Comparison of ENCODE assay signal across 9 cellular contexts in genomic region chr7:139505563-139505962, GRCh38. TPM values are rescaled to one million over a fixed set of nuclear protein-coding genes. Genes with fewer than 3 reads are reported as not detected.
A peak's percentile ranks its signal among the peaks of the same experiment; 100 is the strongest.
DNase-seq lines count a peak whose midpoint lies in the region; ATAC-seq and TF ChIP-seq lines count a peak whose summit lies in the region.
"Had no signal": no experiment of that assay in that cellular context is flagged by ENCODE, and none has a peak within 500 bp of the region (broad histone marks: within the 10 kb centered on the region; RNA-seq: fewer than 3 reads in every experiment).

No MANE protein-coding gene starts in this region.

- H3K4me2 ChIP-seq in MM.1S (ENCODE audit: low read depth, low read length) = no peak overlapping the region

- no peaks in the 10 kb centered on the region for H3K4me1 ChIP-seq in cardiac muscle cell (ENCODE audit: low read depth)
- H3K4me1 ChIP-seq in MM.1S (ENCODE audit: low read length) = no peaks in the 10 kb centered on the region
- no peaks in the 10 kb centered on the region for H3K4me1 ChIP-seq in testis
- no peaks in the 10 kb centered on the region for H3K4me1 ChIP-seq in heart left ventricle

- no peak overlapping the region for H3K27ac ChIP-seq in cardiac muscle cell
- H3K27ac ChIP-seq in MM.1S (ENCODE audit: low read length) = no peak overlapping the region
- no peak overlapping the region for H3K27ac ChIP-seq in testis
- no peak overlapping the region for H3K27ac ChIP-seq in heart left ventricle

- TF ChIP-seq POLR2A in testis (IDR thresholded peaks at IDR 0.05) = no peak
- no peak for TF ChIP-seq POLR2A in heart left ventricle (IDR thresholded peaks at IDR 0.05)

- H3K79me2 ChIP-seq in MM.1S (ENCODE audit: low read length) = no peaks in the 10 kb centered on the region

- no peaks in the 10 kb centered on the region for H3F3A ChIP-seq in MM.1S (ENCODE audit: insufficient read depth, low read length)

- ATAC-seq in left ventricle myocardium superior (no peak), GM18519 (IDR thresholded peaks at IDR 0.05; ENCODE audit: low FRiP score, unreplicated experiment) (no peak), sciatic nerve (no peak), heart left ventricle (no peak)

- H4K20me1 ChIP-seq in MM.1S (ENCODE audit: insufficient read depth, low read length) = no peaks in the 10 kb centered on the region

- no peak overlapping the region for H3K4me3 ChIP-seq in cardiac muscle cell
- H3K4me3 ChIP-seq in MM.1S (ENCODE audit: low read length) = no peak overlapping the region
- H3K4me3 ChIP-seq in choroid plexus epithelial cell (ENCODE audit: low read depth, low read length) = no peak overlapping the region
- H3K4me3 ChIP-seq in testis = no peak overlapping the region
- H3K4me3 ChIP-seq in heart left ventricle = no peak overlapping the region

- H3K36me3 ChIP-seq in cardiac muscle cell (no peaks in the 10 kb centered on the region), MM.1S (replicated peaks; ENCODE audit: insufficient read depth, low read length) (no peaks in the 10 kb centered on the region), testis (ENCODE audit: low read depth, missing control alignments) (no peaks in the 10 kb centered on the region), heart left ventricle (no peaks in the 10 kb centered on the region)

- H2AFZ ChIP-seq in MM.1S (ENCODE audit: low read length) = no peak overlapping the region

- H3K9me2 ChIP-seq in MM.1S (replicated peaks; ENCODE audit: insufficient read depth, low read length) = no peaks in the 10 kb centered on the region

- intact Hi-C loops in left ventricle myocardium superior (cut with micrococcal nuclease) = no loop called here
- intact Hi-C loops in testis (cut with DNase I; ENCODE audit: low total_unique reads) = no loop called here
- intact Hi-C loops in sciatic nerve (cut with DNase I) = loop anchor here (10.0 kb wide), 2 partner anchors 59 to 489 kb away; no protein-coding TSS in a partner anchor
- intact Hi-C loops in heart left ventricle (cut with DNase I) = loop anchor here in 6 of 10 donors (10.0 kb wide), 3 partner anchors 99 to 119 kb away; no protein-coding TSS in a partner anchor

- H3K9ac ChIP-seq in MM.1S (ENCODE audit: low read length) = no peak overlapping the region

- WGBS in testis, 2 donors = 75 to 79% methylated on average over 9 of the region's 9 CpGs
- WGBS in heart left ventricle, 4 donors = 66 to 76% (median 73%) methylated on average over 9 of the region's 9 CpGs

- peak; percentile 35 for TF ChIP-seq CTCF in cardiac muscle cell (IDR thresholded peaks at IDR 0.05; ENCODE audit: low read depth, low read length)
- peak; percentile 38 for TF ChIP-seq CTCF in MM.1S (IDR thresholded peaks at IDR 0.05; ENCODE audit: low read length)
- peak; percentile 53 for TF ChIP-seq CTCF in choroid plexus epithelial cell (conservative IDR thresholded peaks at IDR 0.05; ENCODE audit: low read depth, low read length)
- no peak for TF ChIP-seq CTCF in testis (IDR thresholded peaks at IDR 0.05)
- TF ChIP-seq CTCF in heart left ventricle (IDR thresholded peaks at IDR 0.05) = peak in 3 of 12 donors; percentile 8 to 19 (median 12)

- H3K27me3 ChIP-seq in cardiac muscle cell = no peaks in the 10 kb centered on the region
- H3K27me3 ChIP-seq in MM.1S (replicated peaks; ENCODE audit: insufficient read depth, low read length) = no peaks in the 10 kb centered on the region
- no peaks in the 10 kb centered on the region for H3K27me3 ChIP-seq in testis
- H3K27me3 ChIP-seq in heart left ventricle = peaks cover 0 to 4% (median 0%) of the 10 kb centered on the region in 9 donors

- DNase-seq in cardiac muscle cell (ENCODE audit: low read depth in 1 of 2, low spot score in 1 of 2) = peak; percentile 18 to 34
- DNase-seq in left ventricle myocardium superior = no peak
- no peak for DNase-seq in MM.1S
- DNase-seq in choroid plexus epithelial cell (ENCODE audit: low read depth) = no peak
- peak; percentile 35 for DNase-seq in testis
- DNase-seq in sciatic nerve (ENCODE audit: low spot score) = no peak
- DNase-seq in heart left ventricle = no peak
- DNase-seq: activated B cell treated with CpG ODN at 0.5 μM for 24 hours had no signal

- H3K9me3 ChIP-seq in cardiac muscle cell (ENCODE audit: low read depth) (no peaks in the 10 kb centered on the region), MM.1S (replicated peaks; ENCODE audit: insufficient read depth, low read length) (no peaks in the 10 kb centered on the region), testis (no peaks in the 10 kb centered on the region), heart left ventricle (no peaks in the 10 kb centered on the region)

RNA-seq across cellular contexts. Expression of gene CLEC2L, which starts 17.9 kb away (rescaled TPM):
- 0.18 and 0.27 TPM in 2 replicates for total RNA-seq in cardiac muscle cell
- 0.16 and 0.26 TPM in 2 replicates for polyA plus RNA-seq in cardiac muscle cell
- total RNA-seq in left ventricle myocardium superior = not detected
- under 1 TPM; 0.79 to 0.81 TPM for total RNA-seq in testis
- polyA plus RNA-seq in testis (ENCODE audit: insufficient read depth, low read depth, low replicate concordance) = 1.6 TPM
- not detected for total RNA-seq in sciatic nerve
- under 1 TPM in 2 of 9 donors, not detected in 7; 0.18 to 0.36 TPM for total RNA-seq in heart left ventricle
- not detected for polyA plus RNA-seq in heart left ventricle
- total RNA-seq: activated B cell treated with CpG ODN at 0.5 μM for 24 hours had no signal

RNA-seq across cellular contexts. Expression of gene KLRG2, which starts 22.1 kb away (rescaled TPM):
- 0.60 TPM in 1 of 2 replicates, not detected in the other for total RNA-seq in cardiac muscle cell
- polyA plus RNA-seq in cardiac muscle cell = not detected in 2 replicates
- total RNA-seq in left ventricle myocardium superior = not detected
- 1 to 10 TPM; 1.2 TPM for total RNA-seq in testis
- 0.32 TPM for polyA plus RNA-seq in testis (ENCODE audit: insufficient read depth, low read depth, low replicate concordance)
- total RNA-seq in sciatic nerve = 9.0 TPM
- not detected for total RNA-seq in heart left ventricle
- not detected for polyA plus RNA-seq in heart left ventricle
- total RNA-seq: activated B cell treated with CpG ODN at 0.5 μM for 24 hours had no signal

Comparison
In these comparisons a context has a peak if more than half of its experiments do, and no peak if none do; other contexts are left out.
1. DNase-seq: peak in cardiac muscle cell (2 of 2) and testis (single experiment); none in left ventricle myocardium superior (single experiment), MM.1S (single experiment), choroid plexus epithelial cell (single experiment), sciatic nerve (single experiment) and heart left ventricle (0 of 5).
2. intact Hi-C loops: an anchor here in sciatic nerve (10.0 kb wide) and heart left ventricle (10.0 kb wide); none called in left ventricle myocardium superior and testis.
3. CTCF ChIP-seq: peak in cardiac muscle cell (single experiment), MM.1S (single experiment) and choroid plexus epithelial cell (single experiment); none in testis (0 of 3).